In genomic region chr3:182740710-182741109, GRCh38 we compare ENCODE assay signal across 12 cellular contexts. TPM values are rescaled to one million over a fixed set of nuclear protein-coding genes. Genes with fewer than 3 reads are reported as not detected.
DNase-seq lines count a peak whose midpoint lies in the region; ATAC-seq, FAIRE-seq and TF ChIP-seq lines count a peak whose summit lies in the region.
"Had no signal": no experiment of that assay in that cellular context is flagged by ENCODE, and none has a peak within 500 bp of the region (broad histone marks: within the 10 kb centered on the region; RNA-seq: fewer than 3 reads in every experiment).

No MANE protein-coding gene starts in this region.

- no peaks in the 10 kb centered on the region for H3F3A ChIP-seq in smooth muscle cell (ENCODE audit: low read depth)

- peak overlapping the region; percentile 8 for H3K4me2 ChIP-seq in smooth muscle cell

- H3K27me3 Mint-ChIP-seq in activated naive CD8-positive, alpha-beta T cell treated with anti-CD3 and anti-CD28 coated beads, Interleukin-2, amount 50 U/mL, for 24 hours, result peaks cover 16% of the 10 kb centered on the region

- H3K4me1 ChIP-seq in smooth muscle cell (ENCODE audit: low read depth), result no peaks in the 10 kb centered on the region

- no peaks in the 10 kb centered on the region for H3K4me1 Mint-ChIP-seq in activated naive CD8-positive, alpha-beta T cell treated with anti-CD3 and anti-CD28 coated beads, Interleukin-2, amount 50 U/mL, for 24 hours
- H3K4me1 Mint-ChIP-seq: naive thymus-derived CD4-positive, alpha-beta T cell had no signal

- peak overlapping the region; percentile 28 for H3K9ac ChIP-seq in smooth muscle cell (ENCODE audit: low read depth)

- no peak for TF ChIP-seq CTCF in smooth muscle cell (IDR thresholded peaks at IDR 0.05; ENCODE audit: borderline replicate concordance, insufficient read depth, poor library complexity, severe bottlenecking)

- H3K36me3 Mint-ChIP-seq in activated naive CD8-positive, alpha-beta T cell treated with anti-CD3 and anti-CD28 coated beads, Interleukin-2, amount 50 U/mL, for 24 hours (ENCODE audit: low read depth), result no peaks in the 10 kb centered on the region
- H3K36me3 Mint-ChIP-seq: naive thymus-derived CD4-positive, alpha-beta T cell had no signal

- ATAC-seq in HG02610 (IDR thresholded peaks at IDR 0.05; ENCODE audit: unreplicated experiment) (peak; percentile 41), HG03280 (IDR thresholded peaks at IDR 0.05; ENCODE audit: unreplicated experiment) (no peak)
- ATAC-seq in activated naive CD8-positive, alpha-beta T cell treated with anti-CD3 and anti-CD28 coated beads, Interleukin-2, amount 50 U/mL, for 24 hours, result no peak
- ATAC-seq: activated T-cell treated with anti-CD3 and anti-CD28 coated beads, Interleukin-2, amount 50 U/mL, for 4 hours; naive thymus-derived CD4-positive, alpha-beta T cell had no signal

- 65% methylated on average over 6 of the region's 6 CpGs for WGBS in smooth muscle cell (ENCODE audit: low lambda C conversion rate)

- H3K4me3 Mint-ChIP-seq in activated naive CD8-positive, alpha-beta T cell treated with anti-CD3 and anti-CD28 coated beads, Interleukin-2, amount 50 U/mL, for 24 hours, result no peak overlapping the region
- H3K4me3 Mint-ChIP-seq: activated T-cell treated with anti-CD3 and anti-CD28 coated beads, Interleukin-2, amount 50 U/mL, for 4 hours; naive thymus-derived CD4-positive, alpha-beta T cell had no signal

- no peak overlapping the region for H3K27ac Mint-ChIP-seq in activated naive CD8-positive, alpha-beta T cell treated with anti-CD3 and anti-CD28 coated beads, Interleukin-2, amount 50 U/mL, for 24 hours
- H3K27ac Mint-ChIP-seq: naive thymus-derived CD4-positive, alpha-beta T cell had no signal

- H3K79me2 ChIP-seq in smooth muscle cell (ENCODE audit: low read depth), result no peaks in the 10 kb centered on the region

- H2AFZ ChIP-seq in smooth muscle cell (ENCODE audit: low read depth), result no peak overlapping the region

- H3K27me3 ChIP-seq in smooth muscle cell (ENCODE audit: low read depth), result no peaks in the 10 kb centered on the region

- no peaks in the 10 kb centered on the region for H4K20me1 ChIP-seq in smooth muscle cell (ENCODE audit: low read depth)

- no peaks in the 10 kb centered on the region for H3K36me3 ChIP-seq in smooth muscle cell (ENCODE audit: low read depth)

- no peak overlapping the region for H3K4me3 ChIP-seq in smooth muscle cell

- DNase-seq in RCC 7860 (ENCODE audit: low spot score), result peak; percentile 74
- DNase-seq in glomerular visceral epithelial cell (ENCODE audit: extremely low spot score), result peak; percentile 51
- no peak for DNase-seq in smooth muscle cell (lab: John Stamatoyannopoulos, UW; ENCODE audit: unreplicated experiment)
- no peak for DNase-seq in NCI-H1092 (lab: John Stamatoyannopoulos, UW)
- no peak for DNase-seq in activated naive CD8-positive, alpha-beta T cell treated with anti-CD3 and anti-CD28 coated beads, Interleukin-2, amount 50 U/mL, for 24 hours
- DNase-seq: activated T-cell treated with anti-CD3 and anti-CD28 coated beads, Interleukin-2, amount 50 U/mL, for 4 hours; GF-D8; IMR-90; naive thymus-derived CD4-positive, alpha-beta T cell; NK-92 treated with Interleukin-12 subunit alpha and Interleukin-12 subunit beta, amount 100 ng/mL, for 24 hours had no signal

- H3K9me3 ChIP-seq in smooth muscle cell (replicated peaks; ENCODE audit: low read depth), result no peaks in the 10 kb centered on the region

- peak overlapping the region; percentile 79 for H3K27ac ChIP-seq in smooth muscle cell (ENCODE audit: low read depth)

- H3K9me3 Mint-ChIP-seq in activated naive CD8-positive, alpha-beta T cell treated with anti-CD3 and anti-CD28 coated beads, Interleukin-2, amount 50 U/mL, for 24 hours, result no peaks in the 10 kb centered on the region
- H3K9me3 Mint-ChIP-seq: activated T-cell treated with anti-CD3 and anti-CD28 coated beads, Interleukin-2, amount 50 U/mL, for 4 hours had no signal

- FAIRE-seq in RCC 7860 (lab: Jason Lieb, UNC), result peak; percentile 65

RNA-seq across cellular contexts. Expression of gene ATP11B, which starts 52.6 kb away (rescaled TPM):
- total RNA-seq in smooth muscle cell, result 48.7 and 57.0 TPM in 2 replicates
- polyA plus RNA-seq in smooth muscle cell, result 12.0 and 13.6 TPM in 2 replicates

Comparison
In these comparisons a context has a peak if more than half of its experiments do, and no peak if none do; other contexts are left out.
1. DNase-seq: peak in RCC 7860 (single experiment) and glomerular visceral epithelial cell (single experiment); none in smooth muscle cell (single experiment), NCI-H1092 (single experiment) and activated naive CD8-positive, alpha-beta T cell treated with anti-CD3 and anti-CD28 coated beads, Interleukin-2, amount 50 U/mL, for 24 hours (single experiment).